ENCODE assay signal across 27 cellular contexts in the genomic region with DNA sequence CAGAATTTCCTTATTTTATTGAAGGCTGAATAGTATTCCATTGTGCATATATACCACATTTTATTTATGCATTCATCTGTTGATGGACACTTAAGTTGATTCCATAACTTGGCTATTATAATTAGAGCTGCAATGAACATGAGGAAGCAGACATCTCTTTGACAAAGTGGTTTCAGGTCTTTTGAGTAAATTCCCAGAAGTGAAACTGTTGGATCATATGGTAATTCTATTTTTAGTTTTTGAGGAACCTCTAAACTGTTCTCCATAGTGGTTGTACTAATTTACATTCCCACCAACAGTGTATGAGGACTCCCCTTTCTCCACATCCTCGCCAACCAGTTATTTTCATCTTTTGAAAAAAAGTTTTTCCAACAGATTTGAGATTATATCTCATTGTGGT.
"Had no signal": no experiment of that assay in that cellular context is flagged by ENCODE, and none has a peak within 500 bp of the region (broad histone marks: within the 10 kb centered on the region; RNA-seq: fewer than 3 reads in every experiment).

No MANE protein-coding gene starts in this region.

- H3K27ac Mint-ChIP-seq: activated CD4-positive, alpha-beta memory T cell treated with anti-CD3 and anti-CD28 coated beads for 36 hours; activated CD4-positive, alpha-beta T cell treated with anti-CD3 and anti-CD28 coated beads, Interleukin-2, amount 10 ng/mL, durations not matched to agents 7 days and 5 days; activated naive CD4-positive, alpha-beta T cell treated with anti-CD3 and anti-CD28 coated beads for 36 hours; activated naive CD8-positive, alpha-beta T cell; activated T-helper 17 cell treated with anti-CD3 and anti-CD28 coated beads, Interleukin-2, amount 50 U/mL, for 72 hours; brain; T-helper 1 cell treated with Interleukin-12 subunit alpha and Interleukin-12 subunit beta and Interleukin-4 antibody, amounts not matched to agents 30 μg/mL and 1 μg/mL, for 36 hours had no signal

- H3K36me3 ChIP-seq: SJCRH30 had no signal

- H3K4me1 Mint-ChIP-seq: activated CD4-positive, alpha-beta T cell treated with anti-CD3 and anti-CD28 coated beads, Interleukin-2, amount 10 ng/mL, durations not matched to agents 7 days and 5 days; activated T-helper 17 cell treated with anti-CD3 and anti-CD28 coated beads, Interleukin-2, amount 50 U/mL, for 72 hours; brain; central memory CD8-positive, alpha-beta T cell had no signal

- H3K9me3 ChIP-seq: SJCRH30, SK-N-SH had no signal

- ATAC-seq: activated T-helper 17 cell treated with anti-CD3 and anti-CD28 coated beads, Interleukin-2, amount 50 U/mL, for 72 hours; Panc1; Right ventricle myocardium inferior had no signal

- H3K4me3 ChIP-seq: SJCRH30 had no signal

- H3K27me3 ChIP-seq: SJCRH30 had no signal

- H3K4me1 ChIP-seq: SJCRH30 had no signal

- H3K27ac ChIP-seq: SJCRH30, VCaP had no signal

- DNase-seq: activated CD4-positive, alpha-beta memory T cell treated with anti-CD3 and anti-CD28 coated beads for 36 hours; activated CD4-positive, alpha-beta T cell treated with anti-CD3 and anti-CD28 coated beads, Interleukin-2, amount 10 ng/mL, durations not matched to agents 7 days and 5 days; activated CD4-positive, CD25-positive, alpha-beta regulatory T cell; activated CD8-positive, alpha-beta memory T cell treated with anti-CD3 and anti-CD28 coated beads for 24 hours; activated gamma-delta T cell; activated naive CD4-positive, alpha-beta T cell treated with anti-CD3 and anti-CD28 coated beads for 36 hours; activated T-cell treated with anti-CD3 and anti-CD28 coated beads for 4 hours; activated T-cell treated with anti-CD3 and anti-CD28 coated beads, Interleukin-2, amount 50 U/mL, for 48 hours; amygdala; Karpas-422; MM.1S; NCI-H1436; NCI-H1694 treated with DMSO at 0.1 percent for 48 hours; NCI-H526 treated with DMSO at 0.1 percent for 48 hours; NCI-H82; RPMI8226; SJCRH30; SK-N-SH; T-helper 9 cell had no signal

- H3K4me3 Mint-ChIP-seq: activated CD4-positive, alpha-beta memory T cell treated with anti-CD3 and anti-CD28 coated beads for 36 hours; activated CD4-positive, alpha-beta T cell treated with anti-CD3 and anti-CD28 coated beads, Interleukin-2, amount 10 ng/mL, durations not matched to agents 7 days and 5 days; activated naive CD4-positive, alpha-beta T cell treated with anti-CD3 and anti-CD28 coated beads for 36 hours; activated naive CD8-positive, alpha-beta T cell; activated T-helper 17 cell treated with anti-CD3 and anti-CD28 coated beads, Interleukin-2, amount 50 U/mL, for 72 hours; brain; central memory CD8-positive, alpha-beta T cell; T-helper 1 cell treated with Interleukin-12 subunit alpha and Interleukin-12 subunit beta and Interleukin-4 antibody, amounts not matched to agents 30 μg/mL and 1 μg/mL, for 36 hours had no signal

- H3K27me3 Mint-ChIP-seq: activated CD4-positive, alpha-beta memory T cell treated with anti-CD3 and anti-CD28 coated beads for 36 hours; activated CD4-positive, alpha-beta T cell treated with anti-CD3 and anti-CD28 coated beads, Interleukin-2, amount 10 ng/mL, durations not matched to agents 7 days and 5 days; activated naive CD8-positive, alpha-beta T cell; activated T-helper 17 cell treated with anti-CD3 and anti-CD28 coated beads, Interleukin-2, amount 50 U/mL, for 72 hours; central memory CD8-positive, alpha-beta T cell had no signal

- H3K9me3 Mint-ChIP-seq: activated CD4-positive, alpha-beta T cell treated with anti-CD3 and anti-CD28 coated beads, Interleukin-2, amount 10 ng/mL, durations not matched to agents 7 days and 5 days; activated naive CD4-positive, alpha-beta T cell treated with anti-CD3 and anti-CD28 coated beads for 36 hours; brain; T-helper 1 cell treated with Interleukin-12 subunit alpha and Interleukin-12 subunit beta and Interleukin-4 antibody, amounts not matched to agents 30 μg/mL and 1 μg/mL, for 36 hours had no signal

- H3K36me3 Mint-ChIP-seq: activated CD4-positive, alpha-beta memory T cell treated with anti-CD3 and anti-CD28 coated beads for 36 hours; activated naive CD8-positive, alpha-beta T cell; brain had no signal
